11 cellular contexts compared by ENCODE assay signal in the genomic region with DNA sequence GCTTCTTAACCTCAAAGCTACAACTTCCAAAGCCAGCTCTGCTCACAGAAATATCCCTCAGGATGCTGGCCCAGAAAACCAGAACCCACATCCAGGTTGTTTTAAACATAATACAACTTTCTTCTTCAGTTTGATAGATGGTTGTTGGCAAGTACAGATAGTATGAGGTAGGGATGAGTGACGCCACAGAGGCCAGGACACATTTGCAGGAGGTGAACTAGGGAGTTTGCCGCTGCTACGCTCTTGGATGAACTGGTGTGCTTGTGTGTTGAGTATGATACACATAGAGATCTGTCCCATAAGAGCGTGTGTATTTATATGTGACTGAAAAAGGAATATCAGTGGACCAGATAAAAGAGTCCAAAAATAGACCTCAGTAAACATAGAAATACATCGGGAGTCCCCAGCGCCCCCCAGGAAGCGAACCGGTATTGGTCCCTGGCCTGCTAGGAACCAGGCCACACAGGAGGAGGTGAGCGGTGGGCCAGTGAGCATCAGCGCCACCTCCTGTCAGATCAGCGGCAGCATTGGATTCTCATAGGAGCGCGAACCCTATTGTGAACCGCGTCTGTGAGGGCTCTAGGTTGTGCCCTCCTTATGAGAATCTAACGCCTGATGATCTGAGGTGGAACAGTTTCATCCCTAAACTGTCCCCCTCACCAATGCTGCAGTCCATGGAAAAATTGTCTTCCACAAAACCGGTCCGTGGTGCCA.
A peak's percentile ranks its signal among the peaks of the same experiment; 100 is the strongest.
DNase-seq lines count a peak whose midpoint lies in the region; ATAC-seq and TF ChIP-seq lines count a peak whose summit lies in the region.
"Had no signal": no experiment of that assay in that cellular context is flagged by ENCODE, and none has a peak within 500 bp of the region (broad histone marks: within the 10 kb centered on the region; RNA-seq: fewer than 3 reads in every experiment).

No MANE protein-coding gene starts in this region.

- no peak overlapping the region for H3K9ac ChIP-seq in BLaER1

- no peaks in the 10 kb centered on the region for H4K20me1 ChIP-seq in BLaER1

- no peaks in the 10 kb centered on the region for H3K36me3 ChIP-seq in BLaER1
- no peaks in the 10 kb centered on the region for H3K36me3 ChIP-seq in WERI-Rb-1
- peaks cover 0 to 9% of the 10 kb centered on the region in 2 donors for H3K36me3 ChIP-seq in lung (ENCODE audit: control insufficient read depth in 2 of 2, insufficient read depth in 2 of 2, low read length in 2 of 2)

- H3K4me1 ChIP-seq in BLaER1, result peaks cover 6% of the 10 kb centered on the region; the same call in 1 of the 2 replicates
- peaks cover 0 to 3% of the 10 kb centered on the region in 2 donors for H3K4me1 ChIP-seq in lung (ENCODE audit: control insufficient read depth in 2 of 2, insufficient read depth in 2 of 2, low read length in 2 of 2)

- in situ Hi-C loops in GM13977 (cut with MboI; ENCODE audit: low pct_unique_long_range_greater_than_20kb, low sequenced_read_pairs, unreplicated experiment), result no loop called here

- H3K27ac ChIP-seq in BLaER1, result no peak overlapping the region
- H3K27ac ChIP-seq in WERI-Rb-1, result no peak overlapping the region
- H3K27ac ChIP-seq in lung (ENCODE audit: low read depth in 1 of 2, low read length in 1 of 2), result peak overlapping the region in 1 of 2 donors; percentile 26

- H3K27me3 ChIP-seq in BLaER1, result no peaks in the 10 kb centered on the region
- no peaks in the 10 kb centered on the region for H3K27me3 ChIP-seq in WERI-Rb-1 (ENCODE audit: insufficient read depth, low read depth, severe bottlenecking)
- H3K27me3 ChIP-seq in lung (ENCODE audit: control insufficient read depth, insufficient read depth), result no peaks in the 10 kb centered on the region

- no peaks in the 10 kb centered on the region for H3K9me3 ChIP-seq in BLaER1
- no peaks in the 10 kb centered on the region for H3K9me3 ChIP-seq in WERI-Rb-1 (ENCODE audit: severe bottlenecking)
- no peaks in the 10 kb centered on the region for H3K9me3 ChIP-seq in lung (ENCODE audit: control insufficient read depth in 2 of 2, insufficient read depth in 1 of 2, low read length in 1 of 2)

- no peak for DNase-seq in GM13977 (ENCODE audit: low spot score)
- DNase-seq in WERI-Rb-1, result peak; percentile 27
- peak; percentile 21 for DNase-seq in lung (ENCODE audit: low spot score)
- DNase-seq in DMS53 (lab: John Stamatoyannopoulos, UW), result no peak
- no peak for DNase-seq in NCI-H510A (lab: John Stamatoyannopoulos, UW)
- DNase-seq in RKO (ENCODE audit: low spot score), result no peak
- no peak for DNase-seq in NCI-H2029 treated with DMSO at 0.1 percent for 48 hours (lab: John Stamatoyannopoulos, UW)
- DNase-seq: caudate nucleus; NCI-H446 treated with DMSO at 0.1 percent for 48 hours; stimulated activated naive CD4-positive, alpha-beta T cell had no signal

- TF ChIP-seq CTCF in GM13977 (IDR thresholded peaks at IDR 0.05; ENCODE audit: extremely low read depth, insufficient read depth, missing control alignments), result peak; percentile 27
- peak; percentile 63 for TF ChIP-seq CTCF in WERI-Rb-1 (IDR thresholded peaks at IDR 0.05; ENCODE audit: low read depth, low read length)
- TF ChIP-seq CTCF in lung (IDR thresholded peaks at IDR 0.05; ENCODE audit: control extremely low read depth, extremely low read depth), result no peak

- WGBS in lung, 2 donors, result 84 to 89% methylated on average over 18 of the region's 18 CpGs

- no peak for ATAC-seq in lung (ENCODE audit: insufficient read depth, low FRiP score)

- H3K4me3 ChIP-seq in BLaER1, result no peak overlapping the region
- no peak overlapping the region for H3K4me3 ChIP-seq in WERI-Rb-1 (ENCODE audit: low read depth, low read length)
- no peak overlapping the region for H3K4me3 ChIP-seq in lung

- peak overlapping the region; percentile 31; the same call in 1 of the 2 replicates for H3K4me2 ChIP-seq in BLaER1

Comparison
In these comparisons a context has a peak if more than half of its experiments do, and no peak if none do; other contexts are left out.
1. DNase-seq: peak in WERI-Rb-1 (single experiment) and lung (single experiment); none in GM13977 (single experiment), DMS53 (single experiment), NCI-H510A (single experiment), RKO (single experiment) and NCI-H2029 treated with DMSO at 0.1 percent for 48 hours (single experiment).